Comparison of ENCODE assay signal across 1 cellular context in the genomic region with DNA sequence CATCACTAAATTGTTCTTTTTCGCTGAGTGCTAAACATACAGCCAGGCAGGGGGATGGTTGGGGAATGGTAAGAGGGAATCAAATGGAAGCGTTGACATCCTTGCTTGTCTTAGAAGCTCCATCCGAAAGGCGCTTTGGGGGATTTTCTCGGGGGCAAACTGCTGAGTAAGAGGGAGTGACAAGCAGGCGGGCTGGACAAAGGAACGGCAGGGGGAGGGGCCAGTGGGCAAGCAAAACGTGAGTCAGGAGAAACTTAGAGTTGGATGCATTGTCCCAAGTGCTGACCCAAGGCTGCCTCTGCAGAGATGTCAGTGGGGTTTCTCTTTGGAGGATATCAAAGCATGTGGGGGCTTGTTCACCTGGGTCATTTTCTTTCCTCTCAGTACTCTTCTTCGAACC.
TF ChIP-seq lines count a peak whose summit lies in the region.

No MANE protein-coding gene starts in this region.

TF ChIP-seq in WTC11, 78 proteins besides CTCF, POLR2A, EP300 and RAD21 (continued from another document):
- TF ChIP-seq FOXP4 (CRISPR knock-in tag; IDR thresholded peaks at IDR 0.05): no peak
- no peak for TF ChIP-seq E2F5 (CRISPR knock-in tag; IDR thresholded peaks at IDR 0.05)
- no peak for TF ChIP-seq JUN (CRISPR knock-in tag; IDR thresholded peaks at IDR 0.05)
- TF ChIP-seq ATF6 (CRISPR knock-in tag; IDR thresholded peaks at IDR 0.05): no peak
- no peak for TF ChIP-seq GTF2I (CRISPR knock-in tag; conservative IDR thresholded peaks at IDR 0.05)
- TF ChIP-seq FOXJ3 (CRISPR knock-in tag; IDR thresholded peaks at IDR 0.05; ENCODE audit: borderline replicate concordance): no peak
TF ChIP-seq in WTC11: peak in this region for 0.
